In genomic region chr12:114691196-114691595, GRCh38 we compare ENCODE assay signal across 21 cellular contexts. TPM values are rescaled to one million over a fixed set of nuclear protein-coding genes. Genes with fewer than 3 reads are reported as not detected.
DNase-seq lines count a peak whose midpoint lies in the region; ATAC-seq, FAIRE-seq and TF ChIP-seq lines count a peak whose summit lies in the region.
"Had no signal": no experiment of that assay in that cellular context is flagged by ENCODE, and none has a peak within 500 bp of the region (broad histone marks: within the 10 kb centered on the region; RNA-seq: fewer than 3 reads in every experiment).

No MANE protein-coding gene starts in this region.

- H3K4me1 ChIP-seq in H9 (ENCODE audit: insufficient read depth, low read length) (no peaks in the 10 kb centered on the region; the same call in 1 of the 2 replicates), H1 (replicated peaks in 1 of 4; ENCODE audit: control insufficient read depth in 3 of 4, insufficient read depth in 4 of 4, low read length in 3 of 4) (peaks cover 6 to 38% (median 19%) of the 10 kb centered on the region in 4 experiments), right lobe of liver (no peaks in the 10 kb centered on the region), suprapubic skin (peaks cover 37% of the 10 kb centered on the region)
- H3K4me1 ChIP-seq: SJCRH30 had no signal

- peaks cover 100% of the 10 kb centered on the region for H3K27me3 Mint-ChIP-seq in H9 (ENCODE audit: low read depth)
- peaks cover 80% of the 10 kb centered on the region for H3K27me3 Mint-ChIP-seq in activated T-helper 17 cell treated with anti-CD3 and anti-CD28 coated beads, Interleukin-2, amount 50 U/mL, for 72 hours

- H3K36me3 ChIP-seq in H1 (ENCODE audit: control insufficient read depth in 2 of 4, insufficient read depth in 4 of 4, low read length in 3 of 4) (no peaks in the 10 kb centered on the region), right lobe of liver (no peaks in the 10 kb centered on the region), suprapubic skin (no peaks in the 10 kb centered on the region)
- H3K36me3 ChIP-seq: gastroesophageal sphincter, SJCRH30 had no signal

- no peak for TF ChIP-seq EP300 in H1 (IDR thresholded peaks at IDR 0.05; ENCODE audit: borderline replicate concordance in 1 of 2, low read depth in 2 of 2, low read length in 2 of 2)
- TF ChIP-seq EP300 in suprapubic skin (IDR thresholded peaks at IDR 0.05) = no peak

- H3K4me1 Mint-ChIP-seq in H9 = peaks cover 22 to 58% of the 10 kb centered on the region in 2 experiments
- peaks cover 5% of the 10 kb centered on the region for H3K4me1 Mint-ChIP-seq in activated T-helper 17 cell treated with anti-CD3 and anti-CD28 coated beads, Interleukin-2, amount 50 U/mL, for 72 hours
- H3K4me1 Mint-ChIP-seq: activated CD4-positive, alpha-beta T cell treated with anti-CD3 and anti-CD28 coated beads, Interleukin-2, amount 10 ng/mL, durations not matched to agents 24 days and 14 days had no signal

- H4K91ac ChIP-seq in H9 (ENCODE audit: insufficient read length, low read depth, low read length) = no peak overlapping the region
- no peak overlapping the region for H4K91ac ChIP-seq in H1 (replicated peaks; ENCODE audit: insufficient read length, low read length)

- peak in 1 of 4 donors; percentile 8 for ATAC-seq in right lobe of liver
- no peak for ATAC-seq in activated T-helper 17 cell treated with anti-CD3 and anti-CD28 coated beads, Interleukin-2, amount 50 U/mL, for 72 hours (replicated peaks)
- ATAC-seq: gastroesophageal sphincter; GM12878; natural killer cell treated with Interleukin-12 subunit alpha and Interleukin-12 subunit beta and Interleukin-15 and Interleukin-18, amount 100 ng/mL, for 72 hours had no signal

- no CpG with 5 or more reads among the region's 6 CpGs for WGBS in H9 (ENCODE audit: extremely low coverage, insufficient read length, low lambda C conversion rate)
- 22% methylated on average over 6 of the region's 6 CpGs; no CpG with 5 or more reads in 1 of the 2 experiments for WGBS in H1 (ENCODE audit: extremely low coverage in 1 of 2, insufficient coverage in 1 of 2, insufficient read length in 1 of 2, insufficient replicate concordance in 2 of 2, low coverage in 1 of 2, low lambda C conversion rate in 2 of 2, missing lambda C conversion rate in 1 of 2), 2 experiments
- WGBS in right lobe of liver (ENCODE audit: insufficient coverage, low coverage, low lambda C conversion rate, missing lambda C conversion rate) = 59% methylated on average over 4 of the region's 6 CpGs
- WGBS in suprapubic skin = 64% methylated on average over 6 of the region's 6 CpGs

- H4K5ac ChIP-seq in H9 (ENCODE audit: insufficient read length, low read depth, low read length) (no peak overlapping the region), H1 (ENCODE audit: insufficient read length, low read depth, low read length) (no peak overlapping the region)

- no peak for TF ChIP-seq RAD21 in H1 (IDR thresholded peaks at IDR 0.05 in 1 of 2, conservative IDR thresholded peaks at IDR 0.05 in 1 of 2; ENCODE audit: low read depth in 2 of 2, low read length in 2 of 2)

- H3K9me3 ChIP-seq in H9 (ENCODE audit: control insufficient read depth, low read depth, low read length) (no peaks in the 10 kb centered on the region), H1 (ENCODE audit: insufficient read depth in 2 of 2, low read depth in 1 of 2, low read length in 1 of 2) (no peaks in the 10 kb centered on the region), right lobe of liver (no peaks in the 10 kb centered on the region), suprapubic skin (no peaks in the 10 kb centered on the region)
- H3K9me3 ChIP-seq: SJCRH30 had no signal

- H3K4me2 ChIP-seq in H9 (ENCODE audit: insufficient read depth, insufficient read length, low read length) = no peak overlapping the region
- peak overlapping the region in 1 of 2 experiments; percentile 57; a peak in 1 of 4 replicates for H3K4me2 ChIP-seq in H1 (ENCODE audit: insufficient read depth in 1 of 2, low read depth in 2 of 2, low read length in 2 of 2)

- no peak overlapping the region for H3K27ac ChIP-seq in H9 (ENCODE audit: insufficient read length, low read depth, low read length)
- H3K27ac ChIP-seq in H1 (ENCODE audit: low read depth, low read length) = no peak overlapping the region
- peak overlapping the region in 1 of 3 donors; percentile 1 for H3K27ac ChIP-seq in right lobe of liver
- H3K27ac ChIP-seq in suprapubic skin = peak overlapping the region; percentile 84
- H3K27ac ChIP-seq: gastroesophageal sphincter, SJCRH30 had no signal

- no peaks in the 10 kb centered on the region for H3K36me3 Mint-ChIP-seq in H9 (ENCODE audit: insufficient read depth in 1 of 3, low read depth in 3 of 3)
- peaks cover 9% of the 10 kb centered on the region for H3K36me3 Mint-ChIP-seq in activated T-helper 17 cell treated with anti-CD3 and anti-CD28 coated beads, Interleukin-2, amount 50 U/mL, for 72 hours (ENCODE audit: low read depth)

- CTCF ChIA-PET in H1 (lab: Charles Lee; ENCODE audit: partially characterized antibody) = interaction anchor here (1.2 to 1.5 kb wide), 2 partner anchors 12 to 20 kb away, joined by 3 to 5 read pairs; no protein-coding TSS in a partner anchor

- no peak overlapping the region for H3K9ac ChIP-seq in H9 (ENCODE audit: extremely low read depth, insufficient read length, low read length)
- H3K9ac ChIP-seq in H1 (replicated peaks in 1 of 4; ENCODE audit: extremely low read depth in 1 of 4, low read depth in 3 of 4, low read length in 3 of 4) = no peak overlapping the region

- peaks cover 98% of the 10 kb centered on the region for H3K27me3 ChIP-seq in H9 (ENCODE audit: insufficient read depth, low read length)
- H3K27me3 ChIP-seq in H1 (replicated peaks in 1 of 4; ENCODE audit: control insufficient read depth in 3 of 4, extremely low read depth in 1 of 4, insufficient read depth in 3 of 4, low read length in 3 of 4) = peaks cover 97 to 100% (median 99%) of the 10 kb centered on the region in 4 experiments
- H3K27me3 ChIP-seq in right lobe of liver = no peaks in the 10 kb centered on the region
- peaks cover 62% of the 10 kb centered on the region for H3K27me3 ChIP-seq in suprapubic skin
- H3K27me3 ChIP-seq: SJCRH30 had no signal

- H2BK20ac ChIP-seq in H9 (ENCODE audit: low read depth, low read length, poor library complexity, severe bottlenecking) = no peak overlapping the region
- no peak overlapping the region for H2BK20ac ChIP-seq in H1 (ENCODE audit: low read length)

- H2AK5ac ChIP-seq in H9 (ENCODE audit: insufficient read length, low read length) (no peak overlapping the region), H1 (ENCODE audit: low read depth, low read length) (0 out of 2 replicates have a peak overlapping the region, but pooled peaks have one; percentile 93)

- no peaks in the 10 kb centered on the region for H3K79me1 ChIP-seq in H9 (ENCODE audit: insufficient read depth, low read depth, low read length, poor library complexity, severe bottlenecking)
- no peaks in the 10 kb centered on the region for H3K79me1 ChIP-seq in H1 (ENCODE audit: low read depth, low read length)

- H3K9me3 Mint-ChIP-seq in H9 = peaks cover 4 to 33% of the 10 kb centered on the region in 2 experiments; a peak in 3 of 5 replicates
- peaks cover 4% of the 10 kb centered on the region for H3K9me3 Mint-ChIP-seq in activated T-helper 17 cell treated with anti-CD3 and anti-CD28 coated beads, Interleukin-2, amount 50 U/mL, for 72 hours
- H3K9me3 Mint-ChIP-seq: activated T-helper 2 cell treated with anti-CD3 and anti-CD28 coated beads, Interferon-gamma antibody, Interleukin-2, Interleukin-4, amounts not matched to agents 10 μg/mL and 5 μg/mL and 100 μg/mL, durations not matched to agents 14 hours and 24 hours and 36 hours had no signal

- H3K27ac Mint-ChIP-seq in H9 = no peak overlapping the region
- no peak overlapping the region for H3K27ac Mint-ChIP-seq in activated T-helper 17 cell treated with anti-CD3 and anti-CD28 coated beads, Interleukin-2, amount 50 U/mL, for 72 hours
- H3K27ac Mint-ChIP-seq: activated CD4-positive, alpha-beta T cell treated with anti-CD3 and anti-CD28 coated beads, Interleukin-2, amount 10 ng/mL, durations not matched to agents 24 days and 14 days; activated naive CD8-positive, alpha-beta T cell treated with anti-CD3 and anti-CD28 coated beads, Interleukin-2, amount 10 ng/mL, durations not matched to agents 7 days and 5 days; activated T-helper 2 cell treated with anti-CD3 and anti-CD28 coated beads, Interferon-gamma antibody, Interleukin-2, Interleukin-4, amounts not matched to agents 10 μg/mL and 5 μg/mL and 100 μg/mL, durations not matched to agents 14 hours and 24 hours and 36 hours; CD4-positive, alpha-beta T cell; natural killer cell treated with Interleukin-12 subunit alpha and Interleukin-12 subunit beta and Interleukin-15 and Interleukin-18, amount 100 ng/mL, for 72 hours had no signal

- H4K20me1 ChIP-seq in H9 (ENCODE audit: control insufficient read depth, insufficient read depth, insufficient read length) (peaks cover 2% of the 10 kb centered on the region), H1 (replicated peaks in 1 of 2; ENCODE audit: control insufficient read depth in 1 of 2, insufficient read depth in 2 of 2, low read length in 2 of 2) (peaks cover 7 to 29% of the 10 kb centered on the region in 2 experiments)

- H2AFZ ChIP-seq in H9 (ENCODE audit: low read length) (no peak overlapping the region), H1 (ENCODE audit: low read length) (no peak overlapping the region)

- no peak overlapping the region for H2BK120ac ChIP-seq in H9 (ENCODE audit: low read depth, low read length, poor library complexity, severe bottlenecking)
- H2BK120ac ChIP-seq in H1 (replicated peaks; ENCODE audit: low read depth, low read length) = no peak overlapping the region

- TF ChIP-seq POLR2A in H1 (IDR thresholded peaks at IDR 0.05; ENCODE audit: control extremely low read depth in 1 of 2, low read depth in 2 of 2, low read length in 2 of 2) (no peak), right lobe of liver (IDR thresholded peaks at IDR 0.05) (no peak), suprapubic skin (IDR thresholded peaks at IDR 0.05) (no peak)

- TF ChIP-seq CTCF in H9 (conservative IDR thresholded peaks at IDR 0.05) (no peak), H1 (IDR thresholded peaks at IDR 0.05; ENCODE audit: control extremely low read depth in 1 of 3, insufficient read depth in 1 of 3, low read depth in 1 of 3, low read length in 3 of 3) (no peak), right lobe of liver (IDR thresholded peaks at IDR 0.05) (no peak), suprapubic skin (IDR thresholded peaks at IDR 0.05) (no peak)

- H3K23me2 ChIP-seq in H9 (ENCODE audit: insufficient read length, low read depth, low read length, poor library complexity, severe bottlenecking) (no peaks in the 10 kb centered on the region), H1 (ENCODE audit: low read depth, low read length) (peaks cover 6% of the 10 kb centered on the region; the same call in 1 of the 2 replicates)

- POLR2A ChIA-PET in H1 (lab: Charles Lee; ENCODE audit: partially characterized antibody) = interaction anchor here (1.4 kb wide), 1 partner anchor 18 kb away, joined by 6 read pairs; no protein-coding TSS in a partner anchor

- H3K56ac ChIP-seq in H9 (ENCODE audit: insufficient read length, low read depth, low read length) (no peak overlapping the region), H1 (replicated peaks; ENCODE audit: insufficient read length, low read depth, low read length) (no peak overlapping the region)

- H4K8ac ChIP-seq in H9 (replicated peaks; ENCODE audit: insufficient read length, low read depth, low read length) (no peak overlapping the region), H1 (ENCODE audit: extremely low read depth, insufficient read depth, low read length) (no peak overlapping the region)

- H3K18ac ChIP-seq in H9 (ENCODE audit: insufficient read length, low read depth, low read length) (no peak overlapping the region), H1 (ENCODE audit: extremely low read depth, low read length) (no peak overlapping the region)

- DNase-seq in H9 (no peak), H1 (ENCODE audit: low read depth in 1 of 2, low spot score in 2 of 2) (no peak), right lobe of liver (no peak), suprapubic skin (ENCODE audit: low spot score in 2 of 2) (no peak), DMS53 (lab: John Stamatoyannopoulos, UW) (no peak), NCI-H1092 (lab: John Stamatoyannopoulos, UW) (no peak), UCSD-AML1 (lab: John Stamatoyannopoulos, UW; ENCODE audit: unreplicated experiment) (no peak)
- DNase-seq: activated CD4-positive, alpha-beta T cell treated with anti-CD3 and anti-CD28 coated beads, Interleukin-2, amount 10 ng/mL, durations not matched to agents 24 days and 14 days; activated naive CD8-positive, alpha-beta T cell treated with anti-CD3 and anti-CD28 coated beads, Interleukin-2, amount 10 ng/mL, durations not matched to agents 7 days and 5 days; CD4-positive, alpha-beta T cell; Kasumi-1; NCI-H1092 treated with DMSO at 0.1 percent for 48 hours; NCI-H2029; NCI-H510A; SJCRH30 had no signal

- peak overlapping the region; percentile 58 for H3K23ac ChIP-seq in H9 (ENCODE audit: insufficient read length, low read depth, low read length)
- no peak overlapping the region for H3K23ac ChIP-seq in H1 (ENCODE audit: insufficient read length)

- H2BK5ac ChIP-seq in H9 (ENCODE audit: insufficient read length, low read length) = no peak overlapping the region
- no peak overlapping the region for H2BK5ac ChIP-seq in H1 (ENCODE audit: low read depth, low read length)

- FAIRE-seq in H1 (lab: Jason Lieb, UNC) = no peak
- FAIRE-seq: GM12878 had no signal

- H2BK15ac ChIP-seq in H9 (ENCODE audit: low read depth, low read length) (no peak overlapping the region), H1 (ENCODE audit: low read length) (no peak overlapping the region)

- intact Hi-C loops in right lobe of liver (cut with DNase I) = no loop called here

- H3K79me2 ChIP-seq in H9 (ENCODE audit: insufficient read depth, low read length) (no peaks in the 10 kb centered on the region), H1 (ENCODE audit: control insufficient read depth in 1 of 2, insufficient read depth in 2 of 2, low read length in 2 of 2) (no peaks in the 10 kb centered on the region)

- H2BK12ac ChIP-seq in H9 (ENCODE audit: insufficient read length, low read depth, low read length) (no peak overlapping the region), H1 (ENCODE audit: low read depth, low read length) (peak overlapping the region; percentile 69; the same call in 1 of the 2 replicates)

- no peak overlapping the region for H3T11ph ChIP-seq in H9 (ENCODE audit: low read length)

- H3K4me3 ChIP-seq in H1 (ENCODE audit: extremely low read depth in 1 of 4, insufficient read depth in 2 of 4, low read depth in 3 of 4, low read length in 4 of 4) (no peak overlapping the region), right lobe of liver (peak overlapping the region in 2 of 3 donors; percentile 52 to 58), suprapubic skin (peak overlapping the region; percentile 55)
- H3K4me3 ChIP-seq: GM12878, SJCRH30 had no signal

- no peak overlapping the region for H3K4me3 Mint-ChIP-seq in H9
- no peak overlapping the region for H3K4me3 Mint-ChIP-seq in activated T-helper 17 cell treated with anti-CD3 and anti-CD28 coated beads, Interleukin-2, amount 50 U/mL, for 72 hours
- H3K4me3 Mint-ChIP-seq: activated CD4-positive, alpha-beta T cell treated with anti-CD3 and anti-CD28 coated beads, Interleukin-2, amount 10 ng/mL, durations not matched to agents 24 days and 14 days; activated naive CD8-positive, alpha-beta T cell treated with anti-CD3 and anti-CD28 coated beads, Interleukin-2, amount 10 ng/mL, durations not matched to agents 7 days and 5 days; CD4-positive, alpha-beta T cell; natural killer cell treated with Interleukin-12 subunit alpha and Interleukin-12 subunit beta and Interleukin-15 and Interleukin-18, amount 100 ng/mL, for 72 hours had no signal

- H3K14ac ChIP-seq in H9 (ENCODE audit: insufficient read depth, low read length) (no peak overlapping the region), H1 (ENCODE audit: insufficient read length) (no peak overlapping the region)

- H3K4ac ChIP-seq in H9 (ENCODE audit: low read depth, low read length) (no peak overlapping the region), H1 (replicated peaks; ENCODE audit: insufficient read length, low read depth, low read length) (no peak overlapping the region)

RNA-seq across cellular contexts. Expression of gene TBX3, which starts 7.2 kb away (rescaled TPM):
- total RNA-seq in H9 (2021) (0.04 and 0.07 TPM in 2 replicates), right lobe of liver (10 to 100 TPM; 15.6 to 44.0 (median 27.8) TPM), suprapubic skin (10 to 100 TPM; 23.4 to 35.6 (median 28.7) TPM)
- total RNA-seq in H1 (2021; fragmentation: NEBNext Ultra II Directional; extraction: Animal tissue kit (Norgen Biotek cat#: 25700)) = 0.29 and 1.0 TPM in 2 replicates
- 0.09 TPM in 2 replicates for polyA plus RNA-seq in H1 (2011; rRNA removed)
- polyA plus RNA-seq in H1 (2011; cell fraction: cytosol; rRNA removed) = 0.09 TPM
- 0.20 TPM for polyA plus RNA-seq in H1 (2011; cell fraction: nucleus; rRNA removed)
- 0.12 to 0.38 TPM (median 0.24 TPM) in 4 replicates for polyA plus RNA-seq in H1 (2012, experiment 1 of 2)
- 0.18 TPM for polyA plus RNA-seq in H1 (2012, experiment 2 of 2)
- 0.30 TPM for polyA plus RNA-seq in H1 (2013, experiment 1 of 2)
- 0.13 TPM for polyA plus RNA-seq in H1 (2013, experiment 2 of 2)
- 0.09 TPM in 1 of 2 replicates, not detected in the other for polyA minus RNA-seq in H1 (2011; rRNA and poly(A)+ RNA removed)
- 0.73 TPM for polyA minus RNA-seq in H1 (2011; cell fraction: cytosol; rRNA and poly(A)+ RNA removed)
- 0.50 TPM for polyA minus RNA-seq in H1 (2011; cell fraction: nucleus; rRNA and poly(A)+ RNA removed)
- total RNA-seq in activated T-helper 17 cell treated with anti-CD3 and anti-CD28 coated beads, Interleukin-2, amount 50 U/mL, for 72 hours = not detected
- total RNA-seq: activated CD4-positive, alpha-beta T cell treated with anti-CD3 and anti-CD28 coated beads, Interleukin-2, amount 10 ng/mL, durations not matched to agents 24 days and 14 days; activated naive CD8-positive, alpha-beta T cell treated with anti-CD3 and anti-CD28 coated beads, Interleukin-2, amount 10 ng/mL, durations not matched to agents 7 days and 5 days; activated T-helper 2 cell treated with anti-CD3 and anti-CD28 coated beads, Interferon-gamma antibody, Interleukin-2, Interleukin-4, amounts not matched to agents 10 μg/mL and 5 μg/mL and 100 μg/mL, durations not matched to agents 14 hours and 24 hours and 36 hours; natural killer cell treated with Interleukin-12 subunit alpha and Interleukin-12 subunit beta and Interleukin-15 and Interleukin-18, amount 100 ng/mL, for 72 hours; SJCRH30; T-helper 1 cell treated with Interleukin-12 subunit alpha and Interleukin-12 subunit beta and Interleukin-4 antibody, amounts not matched to agents 30 ng/mL and 1 ng/mL, for 36 hours had no signal

Comparison
In these comparisons a context has a peak if more than half of its experiments do, and no peak if none do; other contexts are left out.
1. H3K4me3 ChIP-seq: peak in right lobe of liver (2 of 3) and suprapubic skin (single experiment); none in H1 (0 of 4).